Comparison of ENCODE assay signal across 18 cellular contexts in genomic region chr1:32404956-32405355, GRCh38. TPM values are rescaled to one million over a fixed set of nuclear protein-coding genes. Genes with fewer than 3 reads are reported as not detected.
DNase-seq lines count a peak whose midpoint lies in the region; ATAC-seq and TF ChIP-seq lines count a peak whose summit lies in the region.
"Had no signal": no experiment of that assay in that cellular context is flagged by ENCODE, and none has a peak within 500 bp of the region (broad histone marks: within the 10 kb centered on the region; RNA-seq: fewer than 3 reads in every experiment).

No MANE protein-coding gene starts in this region.

- peak; percentile 18 for DNase-seq in NCI-H2171 treated with DMSO at 0.1 percent for 48 hours (lab: John Stamatoyannopoulos, UW)
- no peak for DNase-seq in NCI-H2171 (lab: John Stamatoyannopoulos, UW)
- peak; percentile 34 for DNase-seq in NCI-H524 treated with DMSO at 0.1 percent for 48 hours (lab: John Stamatoyannopoulos, UW)
- peak; percentile 43 for DNase-seq in fibroblast of the aortic adventitia (ENCODE audit: low read depth)
- no peak for DNase-seq in SHP77 (lab: John Stamatoyannopoulos, UW)
- DNase-seq in activated CD4-positive, alpha-beta T cell treated with anti-CD3 and anti-CD28 coated beads for 4 hours, result no peak
- DNase-seq in activated CD8-positive, alpha-beta T cell treated with anti-CD3 and anti-CD28 coated beads, Interleukin-2, amount 10 ng/mL, durations not matched to agents 7 days and 5 days, result no peak
- DNase-seq: 8988T, DMS79, NCI-H1092 treated with DMSO at 0.1 percent for 48 hours, NCI-H226, NCI-H526 treated with DMSO at 0.1 percent for 48 hours, OCI-M1, RPMI8226, SW 1271 had no signal

- H3K4me3 ChIP-seq in fibroblast of the aortic adventitia (ENCODE audit: low read depth, low read length), result no peak overlapping the region
- H3K4me3 ChIP-seq: SJSA1 had no signal

- H3K36me3 Mint-ChIP-seq in activated CD8-positive, alpha-beta T cell treated with anti-CD3 and anti-CD28 coated beads, Interleukin-2, amount 10 ng/mL, durations not matched to agents 7 days and 5 days (ENCODE audit: low read depth), result no peaks in the 10 kb centered on the region

- H3K9me3 Mint-ChIP-seq in activated CD8-positive, alpha-beta T cell treated with anti-CD3 and anti-CD28 coated beads, Interleukin-2, amount 10 ng/mL, durations not matched to agents 7 days and 5 days (ENCODE audit: insufficient read depth), result no peaks in the 10 kb centered on the region

- POLR2A ChIA-PET in activated CD8-positive, alpha-beta T cell treated with anti-CD3 and anti-CD28 coated beads, Interleukin-2, amount 10 ng/mL, durations not matched to agents 7 days and 5 days (lab: Charles Lee), result interaction anchor here (1.2 kb wide), 1 partner anchor 69 kb away, joined by 3 read pairs; no protein-coding TSS in a partner anchor

- no peak for TF ChIP-seq CTCF in fibroblast of the aortic adventitia (IDR thresholded peaks at IDR 0.05; ENCODE audit: insufficient read depth, low read length)

- peaks cover 6% of the 10 kb centered on the region for H3K27me3 Mint-ChIP-seq in activated CD8-positive, alpha-beta T cell treated with anti-CD3 and anti-CD28 coated beads, Interleukin-2, amount 10 ng/mL, durations not matched to agents 7 days and 5 days (ENCODE audit: low read depth)

- ATAC-seq in GM21526 (IDR thresholded peaks at IDR 0.05; ENCODE audit: low FRiP score, unreplicated experiment), result no peak
- no peak for ATAC-seq in activated CD8-positive, alpha-beta T cell treated with anti-CD3 and anti-CD28 coated beads, Interleukin-2, amount 10 ng/mL, durations not matched to agents 7 days and 5 days

- peaks cover 5% of the 10 kb centered on the region for H3K4me1 Mint-ChIP-seq in activated CD8-positive, alpha-beta T cell treated with anti-CD3 and anti-CD28 coated beads, Interleukin-2, amount 10 ng/mL, durations not matched to agents 7 days and 5 days (ENCODE audit: low read depth)

- H3K27ac Mint-ChIP-seq in activated CD8-positive, alpha-beta T cell treated with anti-CD3 and anti-CD28 coated beads, Interleukin-2, amount 10 ng/mL, durations not matched to agents 7 days and 5 days, result no peak overlapping the region

- H3K4me3 Mint-ChIP-seq in activated CD8-positive, alpha-beta T cell treated with anti-CD3 and anti-CD28 coated beads, Interleukin-2, amount 10 ng/mL, durations not matched to agents 7 days and 5 days, result no peak overlapping the region

- CTCF ChIA-PET in activated CD8-positive, alpha-beta T cell treated with anti-CD3 and anti-CD28 coated beads, Interleukin-2, amount 10 ng/mL, durations not matched to agents 7 days and 5 days (lab: Charles Lee), result interaction anchor here (0.7 to 2.0 kb wide), 2 partner anchors 8 to 190 kb away, joined by 3 to 8 read pairs; no protein-coding TSS in a partner anchor

RNA-seq across cellular contexts. Expression of gene BSDC1, which starts 10.7 kb away (rescaled TPM):
- total RNA-seq in fibroblast of the aortic adventitia (ENCODE audit: low replicate concordance), result 47.6 and 52.3 TPM in 2 replicates
- 10 to 100 TPM; 37.3 to 38.5 TPM for total RNA-seq in activated CD8-positive, alpha-beta T cell treated with anti-CD3 and anti-CD28 coated beads, Interleukin-2, amount 10 ng/mL, durations not matched to agents 7 days and 5 days

RNA-seq across cellular contexts. Expression of gene TSSK3, which starts 42.6 kb away (rescaled TPM):
- 1.2 and 2.3 TPM in 2 replicates for total RNA-seq in fibroblast of the aortic adventitia (ENCODE audit: low replicate concordance)
- under 1 TPM in 1 of 2 experiments, not detected in 1; 0.21 TPM for total RNA-seq in activated CD8-positive, alpha-beta T cell treated with anti-CD3 and anti-CD28 coated beads, Interleukin-2, amount 10 ng/mL, durations not matched to agents 7 days and 5 days
- total RNA-seq: SJSA1 had no signal

RNA-seq across cellular contexts. Expression of gene FAM229A, which starts 42.7 kb away (rescaled TPM):
- 1.6 and 1.7 TPM in 2 replicates for total RNA-seq in fibroblast of the aortic adventitia (ENCODE audit: low replicate concordance)
- total RNA-seq in activated CD8-positive, alpha-beta T cell treated with anti-CD3 and anti-CD28 coated beads, Interleukin-2, amount 10 ng/mL, durations not matched to agents 7 days and 5 days, result 1 to 10 TPM; 2.6 to 3.2 TPM

RNA-seq across cellular contexts. Expression of gene ZBTB8B, which starts 59.9 kb away (rescaled TPM):
- under 0.01 TPM in 1 of 2 replicates, not detected in the other for total RNA-seq in fibroblast of the aortic adventitia (ENCODE audit: low replicate concordance)
- not detected for total RNA-seq in activated CD8-positive, alpha-beta T cell treated with anti-CD3 and anti-CD28 coated beads, Interleukin-2, amount 10 ng/mL, durations not matched to agents 7 days and 5 days
- total RNA-seq: MCF 10A, SJSA1 had no signal

Comparison
In these comparisons a context has a peak if more than half of its experiments do, and no peak if none do; other contexts are left out.
1. DNase-seq: peak in NCI-H2171 treated with DMSO at 0.1 percent for 48 hours (single experiment), NCI-H524 treated with DMSO at 0.1 percent for 48 hours (single experiment) and fibroblast of the aortic adventitia (single experiment); none in NCI-H2171 (single experiment), SHP77 (0 of 2), activated CD4-positive, alpha-beta T cell treated with anti-CD3 and anti-CD28 coated beads for 4 hours (0 of 2) and activated CD8-positive, alpha-beta T cell treated with anti-CD3 and anti-CD28 coated beads, Interleukin-2, amount 10 ng/mL, durations not matched to agents 7 days and 5 days (single experiment).